Comparison of ENCODE assay signal across 16 cellular contexts in genomic region chr4:87240341-87240740, GRCh38. TPM values are rescaled to one million over a fixed set of nuclear protein-coding genes. Genes with fewer than 3 reads are reported as not detected.
A peak's percentile ranks its signal among the peaks of the same experiment; 100 is the strongest.
DNase-seq lines count a peak whose midpoint lies in the region; ATAC-seq, FAIRE-seq and TF ChIP-seq lines count a peak whose summit lies in the region.
"Had no signal": no experiment of that assay in that cellular context is flagged by ENCODE, and none has a peak within 500 bp of the region (broad histone marks: within the 10 kb centered on the region; RNA-seq: fewer than 3 reads in every experiment).

No MANE protein-coding gene starts in this region.

- DNase-seq in HFFc6 (no peak), NCI-H748 treated with DMSO at 0.1 percent for 48 hours (lab: John Stamatoyannopoulos, UW) (peak; percentile 66), HepG2 (ENCODE audit: low spot score) (no peak), CD14-positive monocyte (ENCODE audit: low spot score) (no peak), T-helper 2 cell (no peak), transverse colon (no peak)
- DNase-seq in activated T-helper 2 cell treated with anti-CD3 and anti-CD28 coated beads, Interferon-gamma antibody, Interleukin-2, Interleukin-4, amounts not matched to agents 10 μg/mL and 5 μg/mL and 100 μg/mL, durations not matched to agents 14 hours and 24 hours and 36 hours (ENCODE audit: low spot score), result no peak
- DNase-seq: C1 segment of cervical spinal cord; central memory CD4-positive, alpha-beta T cell; KBM-7; NCI-H524; psoas muscle; stimulated activated CD4-positive, alpha-beta T cell treated with anti-CD3 and anti-CD28 coated beads, Interleukin-4, amount 100 ng/mL, for 4 hours; stimulated activated naive CD4-positive, alpha-beta T cell had no signal

- H3K79me2 ChIP-seq in HepG2 (ENCODE audit: insufficient read depth, low read length), result no peaks in the 10 kb centered on the region

- H3K4me3 ChIP-seq in BLaER1 (no peak overlapping the region), HepG2 (replicated peaks in 1 of 3; ENCODE audit: insufficient read depth in 1 of 3, low read depth in 2 of 3, low read length in 3 of 3) (no peak overlapping the region), transverse colon (no peak overlapping the region)
- H3K4me3 ChIP-seq: psoas muscle had no signal

- H3K4me3 Mint-ChIP-seq in HFFc6, result peak overlapping the region; percentile 44
- H3K4me3 Mint-ChIP-seq in CD14-positive monocyte, result no peak overlapping the region
- H3K4me3 Mint-ChIP-seq in activated T-helper 2 cell treated with anti-CD3 and anti-CD28 coated beads, Interferon-gamma antibody, Interleukin-2, Interleukin-4, amounts not matched to agents 10 μg/mL and 5 μg/mL and 100 μg/mL, durations not matched to agents 14 hours and 24 hours and 36 hours (ENCODE audit: low read depth), result no peak overlapping the region
- H3K4me3 Mint-ChIP-seq: activated naive CD8-positive, alpha-beta T cell had no signal

- TF ChIP-seq RAD21 in HepG2 (CRISPR knock-in tag; IDR thresholded peaks at IDR 0.05), result no peak

- peak overlapping the region; percentile 50 for H3K27ac Mint-ChIP-seq in HFFc6
- H3K27ac Mint-ChIP-seq in CD14-positive monocyte, result peak overlapping the region in 1 of 7 donors; percentile 1
- no peak overlapping the region for H3K27ac Mint-ChIP-seq in activated T-helper 2 cell treated with anti-CD3 and anti-CD28 coated beads, Interferon-gamma antibody, Interleukin-2, Interleukin-4, amounts not matched to agents 10 μg/mL and 5 μg/mL and 100 μg/mL, durations not matched to agents 14 hours and 24 hours and 36 hours
- H3K27ac Mint-ChIP-seq: activated naive CD8-positive, alpha-beta T cell had no signal

- TF ChIP-seq CTCF in HFFc6 (IDR thresholded peaks at IDR 0.05) (no peak), HepG2 (CRISPR knock-in tag; IDR thresholded peaks at IDR 0.05) (no peak), CD14-positive monocyte (IDR thresholded peaks at IDR 0.05) (no peak), transverse colon (IDR thresholded peaks at IDR 0.05) (no peak)

- CTCF ChIA-PET in HepG2 (lab: Yijun Ruan, JAX; ENCODE audit: low intra/inter-chr PET ratio, low total read pairs), result no interaction called here

- H4K20me1 ChIP-seq in BLaER1 (no peaks in the 10 kb centered on the region), HepG2 (ENCODE audit: insufficient read depth, low read length) (no peaks in the 10 kb centered on the region)

- ATAC-seq in HepG2, result no peak
- ATAC-seq: psoas muscle had no signal

- H3K27me3 ChIP-seq in BLaER1 (no peaks in the 10 kb centered on the region), HepG2 (ENCODE audit: control insufficient read depth in 1 of 2, insufficient read depth in 2 of 2, low read length in 2 of 2) (0 out of 5 replicates have a peak, but pooled peaks cover 0 to 2% of the 10 kb centered on the region in 2 experiments), transverse colon (no peaks in the 10 kb centered on the region)

- no peak overlapping the region for H2AFZ ChIP-seq in HepG2 (ENCODE audit: low read length)

- no peak overlapping the region for H3K9ac ChIP-seq in BLaER1
- no peak overlapping the region for H3K9ac ChIP-seq in HepG2 (ENCODE audit: insufficient read depth, low read depth, low read length)

- H3K9me3 ChIP-seq in BLaER1 (peaks cover 25% of the 10 kb centered on the region), HepG2 (ENCODE audit: low read length) (peaks cover 22% of the 10 kb centered on the region), transverse colon (peaks cover 17 to 24% of the 10 kb centered on the region in 2 donors)

- BruUV-seq in HepG2 (replicated peaks; lab: Mats Ljungman, UMichigan), result no TSS peak

- H3K9me3 Mint-ChIP-seq in HFFc6 (peaks cover 27% of the 10 kb centered on the region), CD14-positive monocyte (peaks cover 21 to 32% (median 25%) of the 10 kb centered on the region in 7 donors)
- H3K9me3 Mint-ChIP-seq in activated T-helper 2 cell treated with anti-CD3 and anti-CD28 coated beads, Interferon-gamma antibody, Interleukin-2, Interleukin-4, amounts not matched to agents 10 μg/mL and 5 μg/mL and 100 μg/mL, durations not matched to agents 14 hours and 24 hours and 36 hours, result peaks cover 25% of the 10 kb centered on the region

- peak overlapping the region; percentile 28; the same call in 1 of the 2 replicates for H3K4me2 ChIP-seq in BLaER1
- no peak overlapping the region for H3K4me2 ChIP-seq in HepG2 (ENCODE audit: low read depth, low read length)

- WGBS in HepG2 (ENCODE audit: low lambda C conversion rate), result 0% methylated on average over 1 of the region's 1 CpG
- WGBS in transverse colon (ENCODE audit: low coverage in 1 of 2), 2 donors, result 0 to 21% methylated on average over 1 of the region's 1 CpG

- no peak for TF ChIP-seq POLR2A in HepG2 (IDR thresholded peaks at IDR 0.05; ENCODE audit: insufficient read depth in 1 of 2, low read depth in 2 of 2, low read length in 2 of 2)
- no peak for TF ChIP-seq POLR2A in transverse colon (IDR thresholded peaks at IDR 0.05)

- H3K4me1 Mint-ChIP-seq in HFFc6 (ENCODE audit: low read depth) (peaks cover 38% of the 10 kb centered on the region), CD14-positive monocyte (peaks cover 10% of the 10 kb centered on the region)
- H3K4me1 Mint-ChIP-seq in activated T-helper 2 cell treated with anti-CD3 and anti-CD28 coated beads, Interferon-gamma antibody, Interleukin-2, Interleukin-4, amounts not matched to agents 10 μg/mL and 5 μg/mL and 100 μg/mL, durations not matched to agents 14 hours and 24 hours and 36 hours (ENCODE audit: low read depth), result peaks cover 4% of the 10 kb centered on the region

- TF ChIP-seq EP300 in HepG2 (IDR thresholded peaks at IDR 0.05; ENCODE audit: low read depth in 2 of 2, low read length in 2 of 2) (no peak), HepG2 (CRISPR knock-in tag; IDR thresholded peaks at IDR 0.05; ENCODE audit: borderline replicate concordance) (no peak), transverse colon (IDR thresholded peaks at IDR 0.05; ENCODE audit: low read depth) (no peak)

- no peak for FAIRE-seq in HepG2 (lab: Jason Lieb, UNC)

- H3K27ac ChIP-seq in BLaER1 (no peak overlapping the region), HepG2 (ENCODE audit: extremely low read length, insufficient read depth, low read length) (no peak overlapping the region), transverse colon (no peak overlapping the region)
- H3K27ac ChIP-seq: psoas muscle had no signal

- intact Hi-C loops in HepG2 (cut with micrococcal nuclease; ENCODE audit: unreplicated experiment), result no loop called here
- intact Hi-C loops in CD14-positive monocyte (cut with micrococcal nuclease), result no loop called here
- intact Hi-C loops in activated T-helper 2 cell treated with anti-CD3 and anti-CD28 coated beads, Interferon-gamma antibody, Interleukin-2, Interleukin-4, amounts not matched to agents 10 μg/mL and 5 μg/mL and 100 μg/mL, durations not matched to agents 14 hours and 24 hours and 36 hours (cut with micrococcal nuclease), result no loop called here
- intact Hi-C loops in transverse colon (cut with DNase I; ENCODE audit: low total_unique reads), result no loop called here

- POLR2A ChIA-PET in HepG2 (lab: Yijun Ruan, JAX), result no interaction called here

- H3K4me1 ChIP-seq in BLaER1, result peaks cover 16% of the 10 kb centered on the region
- peaks cover 29% of the 10 kb centered on the region for H3K4me1 ChIP-seq in HepG2 (ENCODE audit: insufficient read depth, low read length)
- H3K4me1 ChIP-seq in transverse colon, result peaks cover 2 to 14% (median 13%) of the 10 kb centered on the region in 4 donors
- H3K4me1 ChIP-seq: psoas muscle had no signal

- no peaks in the 10 kb centered on the region for H3K36me3 ChIP-seq in BLaER1
- H3K36me3 ChIP-seq in HepG2 (replicated peaks in 1 of 2; ENCODE audit: control insufficient read depth in 1 of 2, insufficient read depth in 2 of 2, low read length in 2 of 2), result no peaks in the 10 kb centered on the region
- H3K36me3 ChIP-seq in transverse colon, result no peaks in the 10 kb centered on the region

- H3K36me3 Mint-ChIP-seq in HFFc6 (ENCODE audit: low read depth), result peaks cover 18% of the 10 kb centered on the region
- no peaks in the 10 kb centered on the region for H3K36me3 Mint-ChIP-seq in CD14-positive monocyte
- H3K36me3 Mint-ChIP-seq in activated T-helper 2 cell treated with anti-CD3 and anti-CD28 coated beads, Interferon-gamma antibody, Interleukin-2, Interleukin-4, amounts not matched to agents 10 μg/mL and 5 μg/mL and 100 μg/mL, durations not matched to agents 14 hours and 24 hours and 36 hours (ENCODE audit: low read depth), result no peaks in the 10 kb centered on the region

- H3K27me3 Mint-ChIP-seq in HFFc6 (ENCODE audit: insufficient read depth) (peaks cover 1% of the 10 kb centered on the region; the same call in 1 of the 2 replicates), CD14-positive monocyte (ENCODE audit: low read depth in 3 of 3) (no peaks in the 10 kb centered on the region)
- peaks cover 23% of the 10 kb centered on the region for H3K27me3 Mint-ChIP-seq in activated T-helper 2 cell treated with anti-CD3 and anti-CD28 coated beads, Interferon-gamma antibody, Interleukin-2, Interleukin-4, amounts not matched to agents 10 μg/mL and 5 μg/mL and 100 μg/mL, durations not matched to agents 14 hours and 24 hours and 36 hours (ENCODE audit: low read depth)

- in situ Hi-C loops in HepG2 (cut with HindIII; ENCODE audit: extremely low pct_ligation_motif_present, low pct_unique_long_range_greater_than_20kb) (no loop called here), transverse colon (cut with MboI; ENCODE audit: low pct_ligation_motif_present in 1 of 4, low pct_unique_long_range_greater_than_20kb in 1 of 4, low sequenced_read_pairs in 3 of 4) (loop anchor here in 3 of 4 donors (25.0 kb wide), 1 partner anchor 328 kb away; no protein-coding TSS in a partner anchor)

RNA-seq across cellular contexts. Expression of gene KLHL8, which starts 19.9 kb away (rescaled TPM):
- total RNA-seq in HFFc6 (2021; fragmentation: NEBNext Ultra II Directional; extraction: Animal tissue kit (Norgen Biotek cat#: 25700)), result 10 to 100 TPM in 3 of 6 experiments, 1 to 10 TPM in 3; 8.0 to 11.5 (median 9.8) TPM
- total RNA-seq in HepG2 (2016; rRNA removed; fragmentation: Illumina TruSeq; extraction: Trizol) (11.7 and 18.4 TPM in 2 replicates), transverse colon (10 to 100 TPM in 3 of 4 donors, 1 to 10 TPM in 1; 9.4 to 18.7 (median 13.6) TPM)
- 29.5 and 30.8 TPM in 2 replicates for total RNA-seq in HepG2 (2016; cell fraction: cytosol; rRNA removed; fragmentation: Illumina TruSeq; extraction: Trizol; ENCODE audit: low read depth)
- 12.4 and 16.0 TPM in 2 replicates for total RNA-seq in HepG2 (2016; cell fraction: insoluble cytoplasmic fraction; rRNA removed; fragmentation: Illumina TruSeq; extraction: Trizol)
- total RNA-seq in HepG2 (2016; cell fraction: membrane; rRNA removed; fragmentation: Illumina TruSeq; extraction: Trizol), result 21.3 and 27.0 TPM in 2 replicates
- 10.2 and 11.7 TPM in 2 replicates for total RNA-seq in HepG2 (2016; cell fraction: nucleus; rRNA removed; fragmentation: Illumina TruSeq; extraction: Trizol)
- polyA plus RNA-seq in HepG2 (2011; rRNA removed) (2.6 and 2.8 TPM in 2 replicates), CD14-positive monocyte (10 to 100 TPM; 23.7 to 28.6 TPM)
- polyA plus RNA-seq in HepG2 (2011; cell fraction: cytosol; rRNA removed), result 1.7 and 3.5 TPM in 2 replicates
- 1.6 TPM in 2 replicates for polyA plus RNA-seq in HepG2 (2011; cell fraction: nucleus; rRNA removed)
- 7.8 and 8.3 TPM in 2 replicates for polyA plus RNA-seq in HepG2 (2012)
- 0.57 and 0.74 TPM in 2 replicates for polyA plus RNA-seq in HepG2 (2016; cell fraction: cytosol; fragmentation: Illumina TruSeq; extraction: Trizol; ENCODE audit: low read depth)
- polyA plus RNA-seq in HepG2 (2016; cell fraction: insoluble cytoplasmic fraction; fragmentation: Illumina TruSeq; extraction: Trizol; ENCODE audit: low read depth), result 13.1 and 14.9 TPM in 2 replicates
- 2.8 and 3.1 TPM in 2 replicates for polyA plus RNA-seq in HepG2 (2016; cell fraction: membrane; fragmentation: Illumina TruSeq; extraction: Trizol; ENCODE audit: low read depth)
- polyA plus RNA-seq in HepG2 (2016; cell fraction: nucleus; fragmentation: Illumina TruSeq; extraction: Trizol; ENCODE audit: insufficient read depth, low read depth), result 6.6 and 6.7 TPM in 2 replicates
- polyA minus RNA-seq in HepG2 (2011; rRNA and poly(A)+ RNA removed; ENCODE audit: low replicate concordance), result 6.6 and 12.6 TPM in 2 replicates
- 8.1 and 10.3 TPM in 2 replicates for polyA minus RNA-seq in HepG2 (2011; cell fraction: cytosol; rRNA and poly(A)+ RNA removed)
- 12.7 and 12.9 TPM in 2 replicates for polyA minus RNA-seq in HepG2 (2011; cell fraction: nucleus; rRNA and poly(A)+ RNA removed)
- total RNA-seq in activated T-helper 2 cell treated with anti-CD3 and anti-CD28 coated beads, Interferon-gamma antibody, Interleukin-2, Interleukin-4, amounts not matched to agents 10 μg/mL and 5 μg/mL and 100 μg/mL, durations not matched to agents 14 hours and 24 hours and 36 hours, result 11.6 and 12.3 TPM in 2 replicates
